ENCODE assay signal across 12 cellular contexts in genomic region chr3:112115161-112115739, GRCh38. TPM values are rescaled to one million over a fixed set of nuclear protein-coding genes. Genes with fewer than 3 reads are reported as not detected.
DNase-seq lines count a peak whose midpoint lies in the region; ATAC-seq, FAIRE-seq and TF ChIP-seq lines count a peak whose summit lies in the region.
"Had no signal": no experiment of that assay in that cellular context is flagged by ENCODE, and none has a peak within 500 bp of the region (broad histone marks: within the 10 kb centered on the region; RNA-seq: fewer than 3 reads in every experiment).

No MANE protein-coding gene starts in this region.

- H3K79me2 ChIP-seq in GM12878 (ENCODE audit: control insufficient read depth, insufficient read depth, low read length), result peaks cover 27% of the 10 kb centered on the region

- SMC1A ChIA-PET in GM12878 (lab: Charles Lee; ENCODE audit: uncharacterized antibody, unreplicated experiment), result interaction anchor here (0.9 to 9.4 kb wide), 12 partner anchors 16 to 399 kb away, joined by 3 to 489 read pairs (median 6); partner anchors contain the start of genes BTLA, CD200, GCSAM and SLC9C1

- peak; percentile 62 to 82; a peak in 3 of 4 replicates for TF ChIP-seq EP300 in GM12878 (IDR thresholded peaks at IDR 0.05; ENCODE audit: borderline replicate concordance in 1 of 2, control insufficient read depth in 1 of 2, low read depth in 2 of 2, low read length in 2 of 2)
- no peak for TF ChIP-seq EP300 in transverse colon (IDR thresholded peaks at IDR 0.05; ENCODE audit: low read depth)

- TF ChIP-seq POLR2A in GM12892 (IDR thresholded peaks at IDR 0.05; ENCODE audit: low read depth, low read length) (peak; percentile 66), GM12878 (IDR thresholded peaks at IDR 0.05; ENCODE audit: low read depth, low read length) (peak; percentile 63), transverse colon (IDR thresholded peaks at IDR 0.05) (no peak)

- no TSS peak for BruUV-seq in GM12878 (replicated peaks; lab: Mats Ljungman, UMichigan)

- ATAC-seq in GM19372 (IDR thresholded peaks at IDR 0.05; ENCODE audit: low read depth, unreplicated experiment), result peak; percentile 32
- peak; percentile 48 for ATAC-seq in HG03045 (IDR thresholded peaks at IDR 0.05; ENCODE audit: unreplicated experiment)
- ATAC-seq in GM12878, result peak; percentile 59

- peak overlapping the region; percentile 79 for H3K9ac ChIP-seq in GM12878 (ENCODE audit: control insufficient read depth, insufficient read depth, low read length)

- no peaks in the 10 kb centered on the region for H4K20me1 ChIP-seq in GM12878 (ENCODE audit: control insufficient read depth, insufficient read depth)

- WGBS in GM12878 (ENCODE audit: insufficient coverage, insufficient replicate concordance, low lambda C conversion rate, missing lambda C conversion rate), result 0% methylated on average over 6 of the region's 6 CpGs
- 82 to 95% methylated on average over 3 to 6 of the region's 6 CpGs for WGBS in transverse colon (ENCODE audit: low coverage in 1 of 2), 2 donors

- H3K4me3 ChIP-seq in GM12878, result peak overlapping the region; percentile 42; the same call in 1 of the 2 replicates
- H3K4me3 ChIP-seq in transverse colon, result no peak overlapping the region
- H3K4me3 ChIP-seq: MG63, sigmoid colon had no signal

- TF ChIP-seq CTCF in GM12878 (IDR thresholded peaks at IDR 0.05 in 2 of 3, conservative IDR thresholded peaks at IDR 0.05 in 1 of 3; ENCODE audit: control insufficient read depth in 2 of 3, extremely low read depth in 1 of 3, insufficient read depth in 1 of 3, low read depth in 3 of 3, low read length in 3 of 3), result no peak
- TF ChIP-seq CTCF in transverse colon (IDR thresholded peaks at IDR 0.05), result no peak

- 0 out of 2 replicates have a peak, but pooled peaks have one; percentile 6 for TF ChIP-seq RAD21 in GM12878 (IDR thresholded peaks at IDR 0.05; ENCODE audit: insufficient read depth, low read depth, low read length)

- POLR2A ChIA-PET in GM12878 (lab: Charles Lee), result interaction anchor here (0.9 to 9.4 kb wide), 10 partner anchors 15 to 447 kb away, joined by 3 to 345 read pairs (median 5); partner anchors contain the start of genes BTLA, GCSAM and SLC9C1

- H3K36me3 ChIP-seq in GM12878 (ENCODE audit: control insufficient read depth in 2 of 2, insufficient read depth in 2 of 2, low read length in 1 of 2), result no peaks in the 10 kb centered on the region; a peak in 1 of 4 replicates
- H3K36me3 ChIP-seq in transverse colon, result no peaks in the 10 kb centered on the region
- H3K36me3 ChIP-seq: MG63, sigmoid colon had no signal

- in situ Hi-C loops in GM12878 (cut with MboI) (no loop called here), transverse colon (cut with MboI; ENCODE audit: low pct_ligation_motif_present in 1 of 4, low pct_unique_long_range_greater_than_20kb in 1 of 4, low sequenced_read_pairs in 3 of 4) (loop anchor here in 2 of 4 donors (25.0 kb wide), 3 partner anchors 172 to 872 kb away; partner anchors contain the start of genes CD200R1 (in 1 of the 2), GTPBP8 (in 1 of the 2) and SLC9C1 (in 1 of the 2))

- RAD21 ChIA-PET in GM12878 (lab: Charles Lee; ENCODE audit: unreplicated experiment), result interaction anchor here (0.8 to 7.4 kb wide), 19 partner anchors 16 to 439 kb away, joined by 3 to 457 read pairs (median 4); partner anchors contain the start of genes BTLA, CD200, GCSAM and SLC9C1

- CTCF ChIA-PET in GM12878 (lab: Yijun Ruan, JAX), result interaction anchor here (0.7 to 9.2 kb wide), 5 partner anchors 17 to 403 kb away, joined by 3 to 226 read pairs (median 6); partner anchors contain the start of genes GCSAM and SLC9C1

- no peaks in the 10 kb centered on the region for H3K27me3 ChIP-seq in GM12878 (replicated peaks in 1 of 2; ENCODE audit: control insufficient read depth in 2 of 2, insufficient read depth in 2 of 2, low read length in 1 of 2)
- H3K27me3 ChIP-seq in transverse colon, result no peaks in the 10 kb centered on the region
- H3K27me3 ChIP-seq: MG63, sigmoid colon had no signal

- DNase-seq in GM12892 (ENCODE audit: insufficient read length) (no peak), GM12878 (ENCODE audit: low read depth, low spot score) (peak; percentile 96), foreskin melanocyte (no peak), transverse colon (no peak), glomerular visceral epithelial cell (ENCODE audit: extremely low spot score) (no peak), hepatic stellate cell (ENCODE audit: low spot score) (no peak)
- DNase-seq: MG63, sigmoid colon had no signal

- FAIRE-seq in GM12892 (lab: Jason Lieb, UNC) (peak; percentile 83), GM12878 (lab: Jason Lieb, UNC) (peak; percentile 7)
- FAIRE-seq: D721Med had no signal

- H3K27ac ChIP-seq in GM12878 (ENCODE audit: control insufficient read depth, insufficient read depth) (peak overlapping the region; percentile 95), transverse colon (no peak overlapping the region)
- H3K27ac ChIP-seq: sigmoid colon had no signal

- H3K4me2 ChIP-seq in GM12878 (ENCODE audit: control insufficient read depth, insufficient read depth), result peak overlapping the region; percentile 60

- no peak overlapping the region for H2AFZ ChIP-seq in GM12878 (ENCODE audit: control insufficient read depth, low read depth, low read length)

- H3K4me1 ChIP-seq in GM12878 (ENCODE audit: control insufficient read depth, insufficient read depth, low read length) (peaks cover 78% of the 10 kb centered on the region), transverse colon (no peaks in the 10 kb centered on the region)
- H3K4me1 ChIP-seq: sigmoid colon had no signal

- intact Hi-C loops in GM12878 (cut with micrococcal nuclease; ENCODE audit: unreplicated experiment), result loop anchor here (1.0 to 10.0 kb wide), 3 partner anchors 18 to 860 kb away; partner anchors contain the start of genes CD200R1 and GCSAM
- intact Hi-C loops in transverse colon (cut with DNase I; ENCODE audit: low total_unique reads), result no loop called here

- no peaks in the 10 kb centered on the region for H3K9me3 ChIP-seq in GM12878 (replicated peaks; ENCODE audit: control insufficient read depth, insufficient read depth, low read length)
- H3K9me3 ChIP-seq in transverse colon, result no peaks in the 10 kb centered on the region
- H3K9me3 ChIP-seq: MG63, sigmoid colon had no signal

TF ChIP-seq in GM12878, 131 proteins besides CTCF, POLR2A, EP300 and RAD21 (continues in another document):
- peak; percentile 85 for TF ChIP-seq SMAD1 (IDR thresholded peaks at IDR 0.05; ENCODE audit: low read depth, partially characterized antibody)
- TF ChIP-seq ETV6 (conservative IDR thresholded peaks at IDR 0.05 in 1 of 2, IDR thresholded peaks at IDR 0.05 in 1 of 2; ENCODE audit: borderline replicate concordance in 1 of 2, low read depth in 1 of 2), result peak in 1 of 2 experiments; percentile 57; a peak in 1 of 4 replicates
- TF ChIP-seq MEF2B (IDR thresholded peaks at IDR 0.05; ENCODE audit: partially characterized antibody, poor library complexity, severe bottlenecking), result peak; percentile 96

RNA-seq across cellular contexts. Expression of gene GCSAM, which starts 17.8 kb away (rescaled TPM):
- 273 TPM for polyA plus RNA-seq in GM12892 (2012; ENCODE audit: missing spikeins)
- 169 and 182 TPM in 2 replicates for total RNA-seq in GM12878 (2013; cell fraction: nucleolus; rRNA removed)
- total RNA-seq in GM12878 (2014; rRNA removed), result 88.3 and 106 TPM in 2 replicates
- 101 and 110 TPM in 2 replicates for total RNA-seq in GM12878 (2014; rRNA removed; fragmentation: Illumina TruSeq; extraction: Trizol)
- 81.5 and 100 TPM in 2 replicates for total RNA-seq in GM12878 (2021)
- polyA plus RNA-seq in GM12878 (2011; ENCODE audit: low read depth), result 153 TPM
- polyA plus RNA-seq in GM12878 (2011; rRNA removed), result 407 and 443 TPM in 2 replicates
- polyA plus RNA-seq in GM12878 (2011; cell fraction: cytosol; rRNA removed), result 232 and 305 TPM in 2 replicates
- polyA plus RNA-seq in GM12878 (2011; cell fraction: nucleus; rRNA removed), result 125 and 223 TPM in 2 replicates
- 108 and 227 TPM in 2 replicates for polyA plus RNA-seq in GM12878 (2012)
- polyA plus RNA-seq in GM12878 (2014; fragmentation: Illumina TruSeq; extraction: Trizol), result 204 and 282 TPM in 2 replicates
- 100 to 1,000 TPM; 127 to 168 TPM for polyA plus RNA-seq in GM12878 (2014; fragmentation: Nextera tagmentation; extraction: Ambion mirVana)
- 99.5 and 114 TPM in 2 replicates for polyA plus RNA-seq in GM12878 (2014; rRNA removed)
- polyA plus RNA-seq in GM12878 (2016; fragmentation: Nextera tagmentation; extraction: Ambion mirVana), result 10 to 100 TPM; 85.4 to 89.0 TPM
- 212 and 219 TPM in 2 replicates for polyA minus RNA-seq in GM12878 (2011; rRNA and poly(A)+ RNA removed)
- 54.7 and 59.2 TPM in 2 replicates for polyA minus RNA-seq in GM12878 (2011; cell fraction: cytosol; rRNA and poly(A)+ RNA removed)
- 48.6 and 51.3 TPM in 2 replicates for polyA minus RNA-seq in GM12878 (2011; cell fraction: nucleus; rRNA and poly(A)+ RNA removed)
- under 1 TPM in 2 of 4 donors, not detected in 2; 0.64 to 0.68 TPM for total RNA-seq in transverse colon
- total RNA-seq: lung microvascular endothelial cell, sigmoid colon had no signal

RNA-seq across cellular contexts. Expression of gene C3orf52, which starts 29.1 kb away (rescaled TPM):
- 5.0 TPM for polyA plus RNA-seq in GM12892 (2012; ENCODE audit: missing spikeins)
- 52.9 TPM in 2 replicates for total RNA-seq in GM12878 (2013; cell fraction: nucleolus; rRNA removed)
- total RNA-seq in GM12878 (2014; rRNA removed) (0.45 and 0.71 TPM in 2 replicates), GM12878 (2014; rRNA removed; fragmentation: Illumina TruSeq; extraction: Trizol) (0.54 and 0.55 TPM in 2 replicates), GM12878 (2021) (0.15 and 0.19 TPM in 2 replicates), transverse colon (10 to 100 TPM; 26.9 to 65.7 (median 47.1) TPM)
- polyA plus RNA-seq in GM12878 (2011; ENCODE audit: low read depth), result 2.1 TPM
- polyA plus RNA-seq in GM12878 (2011; rRNA removed) (1.9 and 2.3 TPM in 2 replicates), GM12878 (2014; fragmentation: Illumina TruSeq; extraction: Trizol) (0.21 and 0.29 TPM in 2 replicates), GM12878 (2014; fragmentation: Nextera tagmentation; extraction: Ambion mirVana) (1 to 10 TPM in 1 of 2 experiments, under 1 TPM in 1; 0.93 to 1.1 TPM), GM12878 (2014; rRNA removed) (0.24 and 0.53 TPM in 2 replicates), GM12878 (2016; fragmentation: Nextera tagmentation; extraction: Ambion mirVana) (1 to 10 TPM; 1.8 TPM)
- 0.80 and 1.2 TPM in 2 replicates for polyA plus RNA-seq in GM12878 (2011; cell fraction: cytosol; rRNA removed)
- polyA plus RNA-seq in GM12878 (2011; cell fraction: nucleus; rRNA removed), result 2.3 and 4.2 TPM in 2 replicates
- 2.4 and 4.8 TPM in 2 replicates for polyA plus RNA-seq in GM12878 (2012)
- polyA minus RNA-seq in GM12878 (2011; rRNA and poly(A)+ RNA removed), result 4.0 and 7.6 TPM in 2 replicates
- polyA minus RNA-seq in GM12878 (2011; cell fraction: cytosol; rRNA and poly(A)+ RNA removed), result 0.67 and 0.94 TPM in 2 replicates
- polyA minus RNA-seq in GM12878 (2011; cell fraction: nucleus; rRNA and poly(A)+ RNA removed), result 9.3 and 9.6 TPM in 2 replicates

Comparison
In these comparisons a context has a peak if more than half of its experiments do, and no peak if none do; other contexts are left out.
1. RNA of gene GCSAM, which starts 17.8 kb away (total RNA-seq): 81.5 to 182 TPM in GM12878; 0.64 to 0.68 TPM in transverse colon; every median in the first group is over 10 times any median in the second.
2. Peak in every context shown above with its lines, with median percentiles within 50 percentile points of each other: ATAC-seq.